In the genomic region with DNA sequence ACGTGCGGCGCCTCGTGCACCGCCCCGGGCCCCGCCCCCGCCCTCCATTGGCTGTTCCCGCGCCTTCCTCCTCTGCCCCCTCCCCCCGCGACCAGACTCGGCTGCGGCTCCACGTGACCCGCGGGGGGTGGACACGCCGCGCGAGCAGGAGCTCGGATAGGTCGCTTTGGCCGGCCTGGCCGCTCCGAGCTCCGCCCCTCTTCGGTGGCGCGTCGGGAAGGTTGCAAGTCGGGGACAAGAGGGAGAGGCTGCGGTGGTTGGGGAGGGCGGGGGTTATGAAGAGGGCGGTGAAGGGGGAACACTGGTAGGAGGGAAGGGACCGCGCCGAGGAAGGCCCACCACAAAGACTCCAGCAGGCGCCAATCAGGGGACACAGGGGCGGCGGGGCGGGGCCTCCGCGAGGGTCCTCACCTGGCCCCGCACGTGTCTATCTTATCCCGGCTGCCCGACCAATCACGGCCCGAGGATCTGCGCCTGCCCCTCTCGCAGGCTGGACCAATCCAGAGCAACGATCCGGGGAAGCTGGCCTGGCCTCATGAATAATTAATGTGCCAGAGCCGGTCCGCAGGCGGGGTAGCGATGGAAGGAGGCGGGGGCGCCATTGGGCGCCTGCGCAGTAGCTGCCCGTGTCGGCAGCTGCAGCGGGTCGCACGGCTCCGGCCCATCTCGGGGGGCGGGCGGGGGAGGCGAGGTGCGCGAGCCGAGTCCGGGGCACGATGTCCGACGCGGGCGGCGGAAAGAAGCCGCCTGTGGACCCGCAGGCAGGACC, we compare ENCODE assay signal across 8 cellular contexts. TPM values are rescaled to one million over a fixed set of nuclear protein-coding genes. Genes with fewer than 3 reads are reported as not detected.
A peak's percentile ranks its signal among the peaks of the same experiment; 100 is the strongest.
DNase-seq lines count a peak whose midpoint lies in the region; ATAC-seq and TF ChIP-seq lines count a peak whose summit lies in the region.

A gene with protein sequence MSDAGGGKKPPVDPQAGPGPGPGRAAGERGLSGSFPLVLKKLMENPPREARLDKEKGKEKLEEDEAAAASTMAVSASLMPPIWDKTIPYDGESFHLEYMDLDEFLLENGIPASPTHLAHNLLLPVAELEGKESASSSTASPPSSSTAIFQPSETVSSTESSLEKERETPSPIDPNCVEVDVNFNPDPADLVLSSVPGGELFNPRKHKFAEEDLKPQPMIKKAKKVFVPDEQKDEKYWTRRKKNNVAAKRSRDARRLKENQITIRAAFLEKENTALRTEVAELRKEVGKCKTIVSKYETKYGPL (plus strand): TSS at position 614 of the 769 bp plus-strand sequence. CDS start 103 bp downstream, at position 717.

- no peaks in the 10 kb centered on the region for H3K27me3 ChIP-seq in spleen (replicated peaks in 1 of 7)

- H3K27ac ChIP-seq in spleen, result peak within 1 kb of the TSS; percentile 90 to 96 (median 94)

- ATAC-seq in GM19035 (IDR thresholded peaks at IDR 0.05; ENCODE audit: unreplicated experiment), result peak; percentile 89
- peak; percentile 89 for ATAC-seq in HG03354 (IDR thresholded peaks at IDR 0.05; ENCODE audit: poor library complexity, severe bottlenecking, unreplicated experiment)
- peak; percentile 93 to 96 for ATAC-seq in activated CD4-positive, CD25-positive, alpha-beta regulatory T cell treated with anti-CD3 and anti-CD28 coated beads, Interleukin-2, amount 50 U/mL, for 24 hours

- no peaks in the 10 kb centered on the region for H3K9me3 ChIP-seq in spleen

- DNase-seq in AG09319 (ENCODE audit: extremely low read depth, low read depth) (peak; percentile 98), NCI-H446 (lab: John Stamatoyannopoulos, UW) (peak; percentile 94 to 98), cerebellar cortex (ENCODE audit: low spot score) (peak; percentile 99), iris pigment epithelial cell (ENCODE audit: low read depth) (peak; percentile 99), spleen (peak; percentile 99)

- H3K4me1 ChIP-seq in spleen, result peaks cover 0 to 54% (median 26%) of the 10 kb centered on the region in 6 donors

- intact Hi-C loops in spleen (cut with DNase I; ENCODE audit: low total_unique reads), result no loop called here

- TF ChIP-seq CTCF in AG09319 (IDR thresholded peaks at IDR 0.05; ENCODE audit: low read depth, low read length), result no peak
- TF ChIP-seq CTCF in spleen (IDR thresholded peaks at IDR 0.05 in 8 of 11, conservative IDR thresholded peaks at IDR 0.05 in 3 of 11), result peak in 1 of 11 experiments; percentile 14

- H3K36me3 ChIP-seq in spleen, result no peaks in the 10 kb centered on the region

- WGBS in spleen, 5 donors, result 0 to 1% (median 0%) methylated on average over 32 to 84 of the region's 84 CpGs

- TF ChIP-seq POLR2A in spleen (IDR thresholded peaks at IDR 0.05), result no peak

- peak within 1 kb of the TSS; percentile 68 to 97 (median 92) for H3K4me3 ChIP-seq in spleen

RNA-seq across cellular contexts. Expression of the gene that starts here (rescaled TPM):
- total RNA-seq in spleen, result 10 to 100 TPM in 6 of 7 donors, 1 to 10 TPM in 1; 7.6 to 29.9 (median 13.6) TPM
- polyA plus RNA-seq in spleen, result 1 to 10 TPM; 2.2 to 7.6 (median 3.0) TPM

Comparison
In these comparisons a context has a peak if more than half of its experiments do, and no peak if none do; other contexts are left out.
1. Peak in every context shown above with its lines: DNase-seq, ATAC-seq, H3K4me3 ChIP-seq and H3K27ac ChIP-seq.